ENCODE assay signal across 8 cellular contexts in the genomic region with DNA sequence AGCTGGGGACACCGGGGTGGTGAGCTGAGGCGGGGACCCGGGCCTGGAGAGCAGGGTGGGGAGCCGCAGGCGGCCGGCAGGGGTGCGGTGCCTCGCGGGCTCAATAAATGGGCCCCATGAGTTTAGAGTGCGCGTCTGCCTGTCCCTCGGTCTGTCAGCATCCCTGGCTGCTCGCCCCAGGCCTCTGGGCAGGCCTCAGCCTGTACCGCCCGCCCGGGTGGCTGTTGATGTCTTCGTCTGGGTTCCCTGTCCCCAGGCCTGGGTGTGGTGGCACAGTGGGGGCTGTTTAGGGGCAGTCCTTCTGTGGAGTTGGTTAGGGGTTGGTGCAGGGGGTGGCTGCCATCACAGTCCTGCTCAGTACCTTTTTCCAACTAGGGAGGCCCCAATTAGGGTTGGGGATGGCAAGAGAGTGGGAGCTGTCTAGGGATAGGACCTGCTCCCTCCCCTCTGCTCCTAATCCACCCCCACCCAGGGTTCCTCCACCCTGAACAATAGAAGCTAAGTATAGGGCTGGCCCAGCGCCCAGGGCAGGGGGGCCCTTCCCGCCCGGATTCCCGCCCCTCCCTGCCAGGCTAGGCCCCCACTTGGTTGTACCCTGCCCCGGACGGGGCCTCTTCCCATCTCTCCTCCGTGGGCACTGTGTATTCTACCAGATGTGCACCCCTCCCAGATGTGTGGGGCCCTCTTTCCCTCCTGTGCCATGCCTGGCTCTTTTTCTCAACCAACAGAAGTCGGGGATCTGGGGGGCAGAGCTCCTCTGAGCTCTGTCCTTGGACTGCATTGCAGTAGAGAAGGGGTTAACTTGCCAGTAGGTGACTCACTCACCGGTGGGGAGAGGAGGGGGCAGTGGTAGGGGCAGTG. TPM values are rescaled to one million over a fixed set of nuclear protein-coding genes. Genes with fewer than 3 reads are reported as not detected.
DNase-seq lines count a peak whose midpoint lies in the region; ATAC-seq and TF ChIP-seq lines count a peak whose summit lies in the region.

No MANE protein-coding gene starts in this region.

- TF ChIP-seq CTCF in BJ (IDR thresholded peaks at IDR 0.05; ENCODE audit: insufficient read depth, low read depth, low read length) (no peak), HEK293 (tag by site-specific recombination; IDR thresholded peaks at IDR 0.05) (0 out of 2 replicates have a peak, but pooled peaks have one; percentile 12), RWPE2 (IDR thresholded peaks at IDR 0.05; ENCODE audit: poor library complexity, severe bottlenecking) (no peak)

- peaks cover 2% of the 10 kb centered on the region; the same call in 1 of the 2 replicates for H3K36me3 ChIP-seq in BJ (ENCODE audit: control insufficient read depth, insufficient read depth, low read length)
- no peaks in the 10 kb centered on the region for H3K36me3 ChIP-seq in HEK293 (ENCODE audit: control insufficient read depth in 2 of 2, insufficient read depth in 1 of 2, low read length in 2 of 2)
- H3K36me3 ChIP-seq in RWPE2 (ENCODE audit: low read depth) = peaks cover 11% of the 10 kb centered on the region
- no peaks in the 10 kb centered on the region for H3K36me3 ChIP-seq in ectodermal cell (ENCODE audit: control insufficient read depth, insufficient read depth, low read length)
- H3K36me3 ChIP-seq in thymus (ENCODE audit: control insufficient read depth, insufficient read depth) = no peaks in the 10 kb centered on the region

- peak overlapping the region; percentile 89 for H3K27ac ChIP-seq in HEK293 (ENCODE audit: extremely low read depth, low read depth, low read length)
- peak overlapping the region; percentile 97 for H3K27ac ChIP-seq in RWPE2 (ENCODE audit: poor library complexity, severe bottlenecking)
- peak overlapping the region; percentile 57 for H3K27ac ChIP-seq in ectodermal cell (ENCODE audit: insufficient read depth, low read depth, low read length, poor library complexity, severe bottlenecking)
- H3K27ac ChIP-seq in thymus (ENCODE audit: low read depth) = peak overlapping the region; percentile 89

- peaks cover 57% of the 10 kb centered on the region for H3K4me1 ChIP-seq in HEK293 (ENCODE audit: control insufficient read depth, insufficient read depth, low read length)
- H3K4me1 ChIP-seq in RWPE2 (ENCODE audit: insufficient read depth, poor library complexity, severe bottlenecking) = peaks cover 43% of the 10 kb centered on the region
- H3K4me1 ChIP-seq in ectodermal cell (ENCODE audit: control insufficient read depth, insufficient read depth, low read length) = peaks cover 50% of the 10 kb centered on the region
- peaks cover 54% of the 10 kb centered on the region for H3K4me1 ChIP-seq in thymus (ENCODE audit: control insufficient read depth, insufficient read depth, low read length)

- H3K27me3 ChIP-seq in BJ (ENCODE audit: control insufficient read depth, insufficient read depth, low read length) = no peaks in the 10 kb centered on the region
- H3K27me3 ChIP-seq in RWPE2 (ENCODE audit: insufficient read depth, poor library complexity, severe bottlenecking) = no peaks in the 10 kb centered on the region
- no peaks in the 10 kb centered on the region for H3K27me3 ChIP-seq in ectodermal cell (ENCODE audit: control insufficient read depth, insufficient read depth, low read length, poor library complexity, severe bottlenecking)
- no peaks in the 10 kb centered on the region for H3K27me3 ChIP-seq in thymus (ENCODE audit: control insufficient read depth, insufficient read depth)

- POLR2A ChIA-PET in BJ (lab: Charles Lee) (interaction anchor here (0.6 kb wide), 1 partner anchor 1884 kb away, joined by 3 read pairs; no protein-coding TSS in a partner anchor), HEK293 (lab: Yijun Ruan, JAX) (interaction anchor here (0.7 to 12.3 kb wide), 7 partner anchors 12 to 322 kb away, joined by 3 to 242 read pairs (median 4); partner anchors contain the start of genes GSK3A and RABAC1)

- H3K4me3 ChIP-seq in BJ (ENCODE audit: low read depth, low read length) (peak overlapping the region; percentile 54), HEK293 (ENCODE audit: low read depth, low read length) (peak overlapping the region; percentile 23), RWPE2 (ENCODE audit: severe bottlenecking) (peak overlapping the region; percentile 68), ectodermal cell (ENCODE audit: insufficient read depth, low read depth, low read length) (peak overlapping the region; percentile 21), thymus (ENCODE audit: low read length) (peak overlapping the region; percentile 78)

- ATAC-seq in RWPE2 (ENCODE audit: low read depth) (peak; percentile 8), HG03097 (IDR thresholded peaks at IDR 0.05; ENCODE audit: low FRiP score, unreplicated experiment) (no peak), HG03135 (IDR thresholded peaks at IDR 0.05; ENCODE audit: unreplicated experiment) (no peak)

- WGBS in ectodermal cell, 2 experiments = 7 to 8% methylated on average over 26 of the region's 26 CpGs
- 20% methylated on average over 26 of the region's 26 CpGs for WGBS in thymus

- DNase-seq in BJ (ENCODE audit: low read depth) = no peak
- DNase-seq in RWPE2 (ENCODE audit: low spot score) = peak; percentile 83
- DNase-seq in medulla oblongata (ENCODE audit: extremely low spot score) = peak; percentile 77

- CTCF ChIA-PET in BJ (lab: Yijun Ruan, JAX) (interaction anchor here (0.6 to 7.4 kb wide), 9 partner anchors 9 to 173 kb away, joined by 3 to 135 read pairs (median 9); partner anchors contain the start of genes CIC, GSK3A and PAFAH1B3), HEK293 (lab: Yijun Ruan, JAX) (interaction anchor here (0.6 to 7.5 kb wide), 9 partner anchors 11 to 166 kb away, joined by 3 to 276 read pairs (median 4); partner anchors contain the start of genes CIC and GSK3A)

- no peaks in the 10 kb centered on the region for H3K9me3 ChIP-seq in HEK293 (ENCODE audit: control insufficient read depth, insufficient read depth, low read depth, low read length)
- H3K9me3 ChIP-seq in RWPE2 (ENCODE audit: severe bottlenecking) = no peaks in the 10 kb centered on the region
- H3K9me3 ChIP-seq in ectodermal cell (ENCODE audit: control insufficient read depth, low read length) = no peaks in the 10 kb centered on the region
- no peaks in the 10 kb centered on the region for H3K9me3 ChIP-seq in thymus (ENCODE audit: control insufficient read depth)

TF ChIP-seq in HEK293, 187 proteins besides CTCF, POLR2A, EP300 and RAD21 (continues in another document):
- TF ChIP-seq ZNF571 (tag by site-specific recombination; IDR thresholded peaks at IDR 0.05) = no peak
- no peak; the same call in 1 of the 2 replicates for TF ChIP-seq YY1 (tag by site-specific recombination; IDR thresholded peaks at IDR 0.05)
- TF ChIP-seq ZNF548 (tag by site-specific recombination; IDR thresholded peaks at IDR 0.05) = no peak
- TF ChIP-seq, protein P1, sequence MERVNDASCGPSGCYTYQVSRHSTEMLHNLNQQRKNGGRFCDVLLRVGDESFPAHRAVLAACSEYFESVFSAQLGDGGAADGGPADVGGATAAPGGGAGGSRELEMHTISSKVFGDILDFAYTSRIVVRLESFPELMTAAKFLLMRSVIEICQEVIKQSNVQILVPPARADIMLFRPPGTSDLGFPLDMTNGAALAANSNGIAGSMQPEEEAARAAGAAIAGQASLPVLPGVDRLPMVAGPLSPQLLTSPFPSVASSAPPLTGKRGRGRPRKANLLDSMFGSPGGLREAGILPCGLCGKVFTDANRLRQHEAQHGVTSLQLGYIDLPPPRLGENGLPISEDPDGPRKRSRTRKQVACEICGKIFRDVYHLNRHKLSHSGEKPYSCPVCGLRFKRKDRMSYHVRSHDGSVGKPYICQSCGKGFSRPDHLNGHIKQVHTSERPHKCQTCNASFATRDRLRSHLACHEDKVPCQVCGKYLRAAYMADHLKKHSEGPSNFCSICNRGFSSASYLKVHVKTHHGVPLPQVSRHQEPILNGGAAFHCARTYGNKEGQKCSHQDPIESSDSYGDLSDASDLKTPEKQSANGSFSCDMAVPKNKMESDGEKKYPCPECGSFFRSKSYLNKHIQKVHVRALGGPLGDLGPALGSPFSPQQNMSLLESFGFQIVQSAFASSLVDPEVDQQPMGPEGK (tag by site-specific recombination; IDR thresholded peaks at IDR 0.05) = no peak; the same call in 1 of the 2 replicates
- peak; percentile 71 for TF ChIP-seq IKZF3 (tag by site-specific recombination; IDR thresholded peaks at IDR 0.05)

RNA-seq across cellular contexts. Expression of gene CIC, which starts 12.4 kb away (rescaled TPM):
- polyA plus RNA-seq in BJ (2011; rRNA removed) = 3.5 and 7.0 TPM in 2 replicates
- polyA minus RNA-seq in BJ (2011; rRNA and poly(A)+ RNA removed) = 5.2 and 7.9 TPM in 2 replicates
- polyA plus RNA-seq in ectodermal cell (2013, experiment 1 of 4) = 73.7 TPM
- 80.8 TPM for polyA plus RNA-seq in ectodermal cell (2013, experiment 2 of 4)
- polyA plus RNA-seq in ectodermal cell (2013, experiment 3 of 4) = 61.1 TPM
- polyA plus RNA-seq in ectodermal cell (2013, experiment 4 of 4) = 66.8 TPM
- 52.2 TPM for polyA plus RNA-seq in thymus

RNA-seq across cellular contexts. Expression of gene PRR19, which starts 20.5 kb away (rescaled TPM):
- polyA plus RNA-seq in BJ (2011; rRNA removed) (0.43 and 0.93 TPM in 2 replicates), thymus (0.78 TPM)
- polyA minus RNA-seq in BJ (2011; rRNA and poly(A)+ RNA removed) = 0.26 and 0.66 TPM in 2 replicates
- polyA plus RNA-seq in ectodermal cell (2013, experiment 1 of 4) = 2.6 TPM
- 2.8 TPM for polyA plus RNA-seq in ectodermal cell (2013, experiment 2 of 4)
- 3.0 TPM for polyA plus RNA-seq in ectodermal cell (2013, experiment 3 of 4)
- polyA plus RNA-seq in ectodermal cell (2013, experiment 4 of 4) = 2.5 TPM

RNA-seq across cellular contexts. Expression of gene PAFAH1B3, which starts 21.0 kb away (rescaled TPM):
- 24.7 and 35.7 TPM in 2 replicates for polyA plus RNA-seq in BJ (2011; rRNA removed)
- polyA minus RNA-seq in BJ (2011; rRNA and poly(A)+ RNA removed) = 40.2 and 58.4 TPM in 2 replicates
- 130 TPM for polyA plus RNA-seq in ectodermal cell (2013, experiment 1 of 4)
- 116 TPM for polyA plus RNA-seq in ectodermal cell (2013, experiment 2 of 4)
- polyA plus RNA-seq in ectodermal cell (2013, experiment 3 of 4) = 107 TPM
- polyA plus RNA-seq in ectodermal cell (2013, experiment 4 of 4) = 113 TPM
- 25.6 TPM for polyA plus RNA-seq in thymus

RNA-seq across cellular contexts. Expression of gene ERF, which starts 26.5 kb away (rescaled TPM):
- 47.4 and 51.4 TPM in 2 replicates for polyA plus RNA-seq in BJ (2011; rRNA removed)
- 41.5 and 62.0 TPM in 2 replicates for polyA minus RNA-seq in BJ (2011; rRNA and poly(A)+ RNA removed)
- 109 TPM for polyA plus RNA-seq in ectodermal cell (2013, experiment 1 of 4)
- 110 TPM for polyA plus RNA-seq in ectodermal cell (2013, experiment 2 of 4)
- 77.2 TPM for polyA plus RNA-seq in ectodermal cell (2013, experiment 3 of 4)
- 87.1 TPM for polyA plus RNA-seq in ectodermal cell (2013, experiment 4 of 4)
- 53.7 TPM for polyA plus RNA-seq in thymus

RNA-seq across cellular contexts. Expression of gene TMEM145, which starts 31.7 kb away (rescaled TPM):
- 0.07 TPM in 1 of 2 replicates, not detected in the other for polyA plus RNA-seq in BJ (2011; rRNA removed)
- 0.81 and 0.98 TPM in 2 replicates for polyA minus RNA-seq in BJ (2011; rRNA and poly(A)+ RNA removed)
- polyA plus RNA-seq in ectodermal cell (2013, experiment 1 of 4) = 1.2 TPM
- polyA plus RNA-seq in ectodermal cell (2013, experiment 2 of 4) = 0.59 TPM
- polyA plus RNA-seq in ectodermal cell (2013, experiment 3 of 4) = 0.80 TPM
- 1.4 TPM for polyA plus RNA-seq in ectodermal cell (2013, experiment 4 of 4)
- 0.78 TPM for polyA plus RNA-seq in thymus

Comparison
In these comparisons a context has a peak if more than half of its experiments do, and no peak if none do; other contexts are left out.
1. H3K4me3 ChIP-seq: peak in every context shown above with its lines; median percentile 78 in thymus; 68 in RWPE2; 54 in BJ; 23 in HEK293; 21 in ectodermal cell.